ENCODE assay signal across 15 cellular contexts in genomic region chr1:9596419-9597123, GRCh38. TPM values are rescaled to one million over a fixed set of nuclear protein-coding genes. Genes with fewer than 3 reads are reported as not detected.
DNase-seq lines count a peak whose midpoint lies in the region; ATAC-seq, FAIRE-seq and TF ChIP-seq lines count a peak whose summit lies in the region.
"Had no signal": no experiment of that assay in that cellular context is flagged by ENCODE, and none has a peak within 500 bp of the region (broad histone marks: within the 10 kb centered on the region; RNA-seq: fewer than 3 reads in every experiment).

No MANE protein-coding gene starts in this region.

- no peaks in the 10 kb centered on the region for H3K27me3 ChIP-seq in right atrium auricular region
- H3K27me3 ChIP-seq in GM12878 (replicated peaks in 1 of 2; ENCODE audit: control insufficient read depth in 2 of 2, insufficient read depth in 2 of 2, low read length in 1 of 2), result no peaks in the 10 kb centered on the region
- H3K27me3 ChIP-seq in HepG2 (ENCODE audit: control insufficient read depth in 1 of 2, insufficient read depth in 2 of 2, low read length in 2 of 2), result no peaks in the 10 kb centered on the region
- no peaks in the 10 kb centered on the region for H3K27me3 ChIP-seq in aorta (ENCODE audit: control insufficient read depth in 1 of 2, insufficient read depth in 2 of 2, low read length in 1 of 2)

- 92% methylated on average over 24 of the region's 27 CpGs for WGBS in GM12878 (ENCODE audit: insufficient coverage, insufficient replicate concordance, low lambda C conversion rate, missing lambda C conversion rate)
- WGBS in HepG2 (ENCODE audit: low lambda C conversion rate), result 95% methylated on average over 21 of the region's 27 CpGs
- WGBS in aorta, 2 donors, result 88 to 89% methylated on average over 26 to 27 of the region's 27 CpGs

- TF ChIP-seq RAD21 in GM12878 (IDR thresholded peaks at IDR 0.05; ENCODE audit: insufficient read depth, low read depth, low read length), result no peak
- no peak for TF ChIP-seq RAD21 in HepG2 (CRISPR knock-in tag; IDR thresholded peaks at IDR 0.05)

- peaks cover 3% of the 10 kb centered on the region; the same call in 1 of the 2 replicates for H4K20me1 ChIP-seq in GM12878 (ENCODE audit: control insufficient read depth, insufficient read depth)
- H4K20me1 ChIP-seq in HepG2 (ENCODE audit: insufficient read depth, low read length), result peaks cover 16% of the 10 kb centered on the region

- no peaks in the 10 kb centered on the region for H3K9me3 Mint-ChIP-seq in activated naive CD8-positive, alpha-beta T cell treated with anti-CD3 and anti-CD28 coated beads for 36 hours
- H3K9me3 Mint-ChIP-seq: activated CD8-positive, alpha-beta T cell treated with anti-CD3 and anti-CD28 coated beads for 36 hours; activated T-helper 2 cell treated with anti-CD3 and anti-CD28 coated beads, Interferon-gamma antibody, Interleukin-2, Interleukin-4, amounts not matched to agents 10 μg/mL and 5 μg/mL and 100 μg/mL, durations not matched to agents 14 hours and 24 hours and 36 hours had no signal

- TF ChIP-seq EP300 in GM12878 (IDR thresholded peaks at IDR 0.05; ENCODE audit: borderline replicate concordance in 1 of 2, control insufficient read depth in 1 of 2, low read depth in 2 of 2, low read length in 2 of 2), result no peak
- no peak for TF ChIP-seq EP300 in HepG2 (IDR thresholded peaks at IDR 0.05; ENCODE audit: low read depth in 2 of 2, low read length in 2 of 2)
- no peak for TF ChIP-seq EP300 in HepG2 (CRISPR knock-in tag; IDR thresholded peaks at IDR 0.05; ENCODE audit: borderline replicate concordance)

- FAIRE-seq in GM12878 (lab: Jason Lieb, UNC) (no peak), HepG2 (lab: Jason Lieb, UNC) (no peak)
- FAIRE-seq: astrocyte had no signal

- no peak overlapping the region for H3K27ac Mint-ChIP-seq in activated naive CD8-positive, alpha-beta T cell treated with anti-CD3 and anti-CD28 coated beads for 36 hours
- H3K27ac Mint-ChIP-seq: activated CD8-positive, alpha-beta T cell treated with anti-CD3 and anti-CD28 coated beads for 36 hours; activated T-helper 2 cell treated with anti-CD3 and anti-CD28 coated beads, Interferon-gamma antibody, Interleukin-2, Interleukin-4, amounts not matched to agents 10 μg/mL and 5 μg/mL and 100 μg/mL, durations not matched to agents 14 hours and 24 hours and 36 hours had no signal

- CTCF ChIA-PET in GM12878 (lab: Yijun Ruan, JAX), result interaction anchor here (0.9 kb wide), 1 partner anchor 12 kb away, joined by 3 read pairs; no protein-coding TSS in a partner anchor
- CTCF ChIA-PET in HepG2 (lab: Yijun Ruan, JAX; ENCODE audit: low intra/inter-chr PET ratio, low total read pairs), result no interaction called here

- TF ChIP-seq CTCF in right atrium auricular region (IDR thresholded peaks at IDR 0.05) (no peak), GM12878 (IDR thresholded peaks at IDR 0.05 in 2 of 3, conservative IDR thresholded peaks at IDR 0.05 in 1 of 3; ENCODE audit: control insufficient read depth in 2 of 3, extremely low read depth in 1 of 3, insufficient read depth in 1 of 3, low read depth in 3 of 3, low read length in 3 of 3) (no peak), HepG2 (CRISPR knock-in tag; IDR thresholded peaks at IDR 0.05) (no peak)

- peaks cover 0 to 57% of the 10 kb centered on the region in 2 donors for H3K4me1 ChIP-seq in right atrium auricular region
- H3K4me1 ChIP-seq in GM12878 (ENCODE audit: control insufficient read depth, insufficient read depth, low read length), result peaks cover 10% of the 10 kb centered on the region
- H3K4me1 ChIP-seq in HepG2 (ENCODE audit: insufficient read depth, low read length), result peaks cover 29% of the 10 kb centered on the region
- no peaks in the 10 kb centered on the region for H3K4me1 ChIP-seq in aorta (ENCODE audit: control insufficient read depth in 1 of 2, insufficient read depth in 2 of 2, low read length in 2 of 2)

- peaks cover 19% of the 10 kb centered on the region for H3K36me3 ChIP-seq in right atrium auricular region
- peaks cover 10 to 25% of the 10 kb centered on the region in 2 experiments; a peak in 3 of 4 replicates for H3K36me3 ChIP-seq in GM12878 (ENCODE audit: control insufficient read depth in 2 of 2, insufficient read depth in 2 of 2, low read length in 1 of 2)
- peaks cover 14 to 41% of the 10 kb centered on the region in 2 experiments; a peak in 4 of 5 replicates for H3K36me3 ChIP-seq in HepG2 (replicated peaks in 1 of 2; ENCODE audit: control insufficient read depth in 1 of 2, insufficient read depth in 2 of 2, low read length in 2 of 2)
- H3K36me3 ChIP-seq in aorta (ENCODE audit: control insufficient read depth in 1 of 2, insufficient read depth in 2 of 2, low read length in 1 of 2), result peaks cover 0 to 4% of the 10 kb centered on the region in 2 donors

- H3K4me1 Mint-ChIP-seq in activated naive CD8-positive, alpha-beta T cell treated with anti-CD3 and anti-CD28 coated beads for 36 hours, result peaks cover 16% of the 10 kb centered on the region

- H3K36me3 Mint-ChIP-seq in activated naive CD8-positive, alpha-beta T cell treated with anti-CD3 and anti-CD28 coated beads for 36 hours, result peaks cover 7% of the 10 kb centered on the region

- SMC1A ChIA-PET in GM12878 (lab: Charles Lee; ENCODE audit: uncharacterized antibody, unreplicated experiment), result no interaction called here

- BruUV-seq in GM12878 (replicated peaks; lab: Mats Ljungman, UMichigan) (TSS peak; percentile 47), HepG2 (replicated peaks; lab: Mats Ljungman, UMichigan) (TSS peak; percentile 34)

- H3K79me2 ChIP-seq in GM12878 (ENCODE audit: control insufficient read depth, insufficient read depth, low read length), result peaks cover 28% of the 10 kb centered on the region
- peaks cover 35% of the 10 kb centered on the region for H3K79me2 ChIP-seq in HepG2 (ENCODE audit: insufficient read depth, low read length)

- DNase-seq in Right ventricle myocardium superior (no peak), right atrium auricular region (ENCODE audit: low spot score) (no peak), GM12878 (ENCODE audit: low read depth, low spot score) (no peak), HepG2 (ENCODE audit: low spot score) (no peak), aorta (peak; percentile 13 to 65), SW480 (ENCODE audit: low spot score) (no peak)
- DNase-seq in activated naive CD8-positive, alpha-beta T cell treated with anti-CD3 and anti-CD28 coated beads for 36 hours, result no peak
- no peak for DNase-seq in stimulated activated CD8-positive, alpha-beta memory T cell treated with anti-CD3 and anti-CD28 coated beads, Interleukin-4, amount 100 ng/mL, for 48 hours
- DNase-seq: activated CD8-positive, alpha-beta T cell treated with anti-CD3 and anti-CD28 coated beads for 36 hours; dermis blood vessel endothelial cell; kidney glomerular epithelial cell; NCI-H1092; SW 1271 had no signal

- H2AFZ ChIP-seq in GM12878 (ENCODE audit: control insufficient read depth, low read depth, low read length), result no peak overlapping the region
- H2AFZ ChIP-seq in HepG2 (ENCODE audit: low read length), result no peak overlapping the region

- intact Hi-C loops in Right ventricle myocardium superior (cut with DNase I) (no loop called here), GM12878 (cut with micrococcal nuclease; ENCODE audit: unreplicated experiment) (no loop called here), HepG2 (cut with micrococcal nuclease; ENCODE audit: unreplicated experiment) (no loop called here), aorta (cut with DNase I) (no loop called here)

- in situ Hi-C loops in GM12878 (cut with MboI) (no loop called here), HepG2 (cut with HindIII; ENCODE audit: extremely low pct_ligation_motif_present, low pct_unique_long_range_greater_than_20kb) (no loop called here)

- H3K27ac ChIP-seq in right atrium auricular region (peak overlapping the region in 1 of 2 donors; percentile 0), GM12878 (ENCODE audit: control insufficient read depth, insufficient read depth) (no peak overlapping the region), HepG2 (ENCODE audit: extremely low read length, insufficient read depth, low read length) (no peak overlapping the region), aorta (ENCODE audit: low read depth in 1 of 2, low read length in 2 of 2) (no peak overlapping the region)

- peak; percentile 42 for ATAC-seq in Right ventricle myocardium superior (ENCODE audit: poor library complexity)
- no peak for ATAC-seq in GM12878
- ATAC-seq in HepG2, result no peak
- ATAC-seq in aorta (ENCODE audit: low FRiP score), result no peak
- ATAC-seq: activated CD8-positive, alpha-beta T cell treated with anti-CD3 and anti-CD28 coated beads for 36 hours had no signal

- no peaks in the 10 kb centered on the region for H3K27me3 Mint-ChIP-seq in activated naive CD8-positive, alpha-beta T cell treated with anti-CD3 and anti-CD28 coated beads for 36 hours
- H3K27me3 Mint-ChIP-seq: activated CD8-positive, alpha-beta T cell treated with anti-CD3 and anti-CD28 coated beads for 36 hours had no signal

- no peak overlapping the region for H3K4me2 ChIP-seq in GM12878 (ENCODE audit: control insufficient read depth, insufficient read depth)
- H3K4me2 ChIP-seq in HepG2 (ENCODE audit: low read depth, low read length), result no peak overlapping the region

- POLR2A ChIA-PET in GM12878 (lab: Charles Lee) (interaction anchor here (0.6 kb wide), 1 partner anchor 927 kb away, joined by 8 read pairs; no protein-coding TSS in a partner anchor), HepG2 (lab: Yijun Ruan, JAX) (no interaction called here)

- RAD21 ChIA-PET in GM12878 (lab: Charles Lee; ENCODE audit: unreplicated experiment), result no interaction called here

- H3K4me3 ChIP-seq in right atrium auricular region (no peak overlapping the region), GM12878 (no peak overlapping the region), HepG2 (replicated peaks in 1 of 3; ENCODE audit: insufficient read depth in 1 of 3, low read depth in 2 of 3, low read length in 3 of 3) (no peak overlapping the region), aorta (ENCODE audit: low read length in 2 of 2) (no peak overlapping the region)

- H3K9me3 ChIP-seq in right atrium auricular region (no peaks in the 10 kb centered on the region), GM12878 (replicated peaks; ENCODE audit: control insufficient read depth, insufficient read depth, low read length) (no peaks in the 10 kb centered on the region), HepG2 (ENCODE audit: low read length) (no peaks in the 10 kb centered on the region), aorta (ENCODE audit: control insufficient read depth, low read length) (no peaks in the 10 kb centered on the region)

- no peak overlapping the region for H3K4me3 Mint-ChIP-seq in activated naive CD8-positive, alpha-beta T cell treated with anti-CD3 and anti-CD28 coated beads for 36 hours
- H3K4me3 Mint-ChIP-seq: activated CD8-positive, alpha-beta T cell treated with anti-CD3 and anti-CD28 coated beads for 36 hours had no signal

- TF ChIP-seq POLR2A in GM12878 (IDR thresholded peaks at IDR 0.05; ENCODE audit: low read depth, low read length) (no peak), HepG2 (IDR thresholded peaks at IDR 0.05; ENCODE audit: insufficient read depth in 1 of 2, low read depth in 2 of 2, low read length in 2 of 2) (no peak)

- H3K9ac ChIP-seq in GM12878 (ENCODE audit: control insufficient read depth, insufficient read depth, low read length) (no peak overlapping the region), HepG2 (ENCODE audit: insufficient read depth, low read depth, low read length) (no peak overlapping the region)

RNA-seq across cellular contexts. Expression of gene TMEM201, which starts 7.9 kb away (rescaled TPM):
- total RNA-seq in Right ventricle myocardium superior (17.2 TPM), right atrium auricular region (10 to 100 TPM; 17.2 to 18.6 TPM), GM12878 (2014; rRNA removed) (6.9 and 8.4 TPM in 2 replicates), GM12878 (2014; rRNA removed; fragmentation: Illumina TruSeq; extraction: Trizol) (2.8 and 2.9 TPM in 2 replicates), GM12878 (2021) (24.5 and 26.6 TPM in 2 replicates), HepG2 (2016; rRNA removed; fragmentation: Illumina TruSeq; extraction: Trizol) (5.7 and 8.2 TPM in 2 replicates), aorta (1 to 10 TPM; 5.1 to 9.4 TPM)
- 28.8 and 32.8 TPM in 2 replicates for total RNA-seq in GM12878 (2013; cell fraction: nucleolus; rRNA removed)
- 3.0 TPM for polyA plus RNA-seq in GM12878 (2011; ENCODE audit: low read depth)
- polyA plus RNA-seq in GM12878 (2011; rRNA removed) (0.78 and 1.9 TPM in 2 replicates), GM12878 (2014; fragmentation: Illumina TruSeq; extraction: Trizol) (1.6 and 3.7 TPM in 2 replicates), GM12878 (2014; fragmentation: Nextera tagmentation; extraction: Ambion mirVana) (under 1 TPM; 0.13 to 0.33 TPM), GM12878 (2014; rRNA removed) (11.3 and 12.5 TPM in 2 replicates), GM12878 (2016; fragmentation: Nextera tagmentation; extraction: Ambion mirVana) (10 to 100 TPM; 13.0 to 17.8 TPM), HepG2 (2011; rRNA removed) (1.5 and 2.1 TPM in 2 replicates), aorta (1 to 10 TPM; 1.1 to 3.5 TPM)
- polyA plus RNA-seq in GM12878 (2011; cell fraction: cytosol; rRNA removed), result 2.9 and 3.3 TPM in 2 replicates
- polyA plus RNA-seq in GM12878 (2011; cell fraction: nucleus; rRNA removed), result 18.5 and 27.8 TPM in 2 replicates
- 7.9 and 8.5 TPM in 2 replicates for polyA plus RNA-seq in GM12878 (2012)
- polyA minus RNA-seq in GM12878 (2011; rRNA and poly(A)+ RNA removed), result 3.7 and 7.5 TPM in 2 replicates
- 6.1 and 8.2 TPM in 2 replicates for polyA minus RNA-seq in GM12878 (2011; cell fraction: cytosol; rRNA and poly(A)+ RNA removed)
- polyA minus RNA-seq in GM12878 (2011; cell fraction: nucleus; rRNA and poly(A)+ RNA removed), result 10.6 and 23.4 TPM in 2 replicates
- total RNA-seq in HepG2 (2016; cell fraction: cytosol; rRNA removed; fragmentation: Illumina TruSeq; extraction: Trizol; ENCODE audit: low read depth), result 2.8 TPM in 2 replicates
- 3.7 and 9.3 TPM in 2 replicates for total RNA-seq in HepG2 (2016; cell fraction: insoluble cytoplasmic fraction; rRNA removed; fragmentation: Illumina TruSeq; extraction: Trizol)
- total RNA-seq in HepG2 (2016; cell fraction: membrane; rRNA removed; fragmentation: Illumina TruSeq; extraction: Trizol), result 8.8 and 9.5 TPM in 2 replicates
- total RNA-seq in HepG2 (2016; cell fraction: nucleus; rRNA removed; fragmentation: Illumina TruSeq; extraction: Trizol), result 13.9 and 14.4 TPM in 2 replicates
- polyA plus RNA-seq in HepG2 (2011; cell fraction: cytosol; rRNA removed), result 1.2 and 1.7 TPM in 2 replicates
- 11.5 and 13.6 TPM in 2 replicates for polyA plus RNA-seq in HepG2 (2011; cell fraction: nucleus; rRNA removed)
- polyA plus RNA-seq in HepG2 (2012), result 4.9 and 7.2 TPM in 2 replicates
- polyA plus RNA-seq in HepG2 (2016; cell fraction: cytosol; fragmentation: Illumina TruSeq; extraction: Trizol; ENCODE audit: low read depth), result 2.6 and 2.7 TPM in 2 replicates
- 5.4 and 7.8 TPM in 2 replicates for polyA plus RNA-seq in HepG2 (2016; cell fraction: insoluble cytoplasmic fraction; fragmentation: Illumina TruSeq; extraction: Trizol; ENCODE audit: low read depth)
- polyA plus RNA-seq in HepG2 (2016; cell fraction: membrane; fragmentation: Illumina TruSeq; extraction: Trizol; ENCODE audit: low read depth), result 6.4 and 6.7 TPM in 2 replicates
- polyA plus RNA-seq in HepG2 (2016; cell fraction: nucleus; fragmentation: Illumina TruSeq; extraction: Trizol; ENCODE audit: insufficient read depth, low read depth), result 24.0 and 25.7 TPM in 2 replicates
- polyA minus RNA-seq in HepG2 (2011; rRNA and poly(A)+ RNA removed; ENCODE audit: low replicate concordance), result 8.5 and 12.3 TPM in 2 replicates
- 5.4 and 5.5 TPM in 2 replicates for polyA minus RNA-seq in HepG2 (2011; cell fraction: cytosol; rRNA and poly(A)+ RNA removed)
- 9.0 and 9.2 TPM in 2 replicates for polyA minus RNA-seq in HepG2 (2011; cell fraction: nucleus; rRNA and poly(A)+ RNA removed)
- 10 to 100 TPM; 31.6 to 32.2 TPM for total RNA-seq in activated naive CD8-positive, alpha-beta T cell treated with anti-CD3 and anti-CD28 coated beads for 36 hours

RNA-seq across cellular contexts. Expression of gene PIK3CD, which starts 55.0 kb away (rescaled TPM):
- total RNA-seq in Right ventricle myocardium superior (3.3 TPM), right atrium auricular region (1 to 10 TPM; 4.7 to 7.4 TPM), GM12878 (2014; rRNA removed) (51.6 and 57.4 TPM in 2 replicates), GM12878 (2014; rRNA removed; fragmentation: Illumina TruSeq; extraction: Trizol) (24.2 and 25.5 TPM in 2 replicates), GM12878 (2021) (101 and 102 TPM in 2 replicates), HepG2 (2016; rRNA removed; fragmentation: Illumina TruSeq; extraction: Trizol) (6.6 and 7.1 TPM in 2 replicates), aorta (10 to 100 TPM; 13.3 to 21.0 TPM)
- total RNA-seq in GM12878 (2013; cell fraction: nucleolus; rRNA removed), result 277 and 361 TPM in 2 replicates
- 22.2 TPM for polyA plus RNA-seq in GM12878 (2011; ENCODE audit: low read depth)
- polyA plus RNA-seq in GM12878 (2011; rRNA removed) (21.4 and 52.8 TPM in 2 replicates), GM12878 (2014; fragmentation: Illumina TruSeq; extraction: Trizol) (22.0 and 39.5 TPM in 2 replicates), GM12878 (2014; fragmentation: Nextera tagmentation; extraction: Ambion mirVana) (10 to 100 TPM in 1 of 2 experiments, 1 to 10 TPM in 1; 7.0 to 12.7 TPM), GM12878 (2014; rRNA removed) (64.2 and 76.9 TPM in 2 replicates), GM12878 (2016; fragmentation: Nextera tagmentation; extraction: Ambion mirVana) (10 to 100 TPM; 49.4 to 53.4 TPM), HepG2 (2011; rRNA removed) (10.0 and 12.5 TPM in 2 replicates), aorta (10 to 100 TPM in 1 of 2 donors, 1 to 10 TPM in 1; 5.2 to 10.1 TPM)
- 67.2 and 70.2 TPM in 2 replicates for polyA plus RNA-seq in GM12878 (2011; cell fraction: cytosol; rRNA removed)
- 243 and 311 TPM in 2 replicates for polyA plus RNA-seq in GM12878 (2011; cell fraction: nucleus; rRNA removed)
- polyA plus RNA-seq in GM12878 (2012), result 43.5 and 56.6 TPM in 2 replicates
- 92.2 and 120 TPM in 2 replicates for polyA minus RNA-seq in GM12878 (2011; rRNA and poly(A)+ RNA removed)
- polyA minus RNA-seq in GM12878 (2011; cell fraction: cytosol; rRNA and poly(A)+ RNA removed), result 38.1 and 38.6 TPM in 2 replicates
- polyA minus RNA-seq in GM12878 (2011; cell fraction: nucleus; rRNA and poly(A)+ RNA removed), result 155 and 175 TPM in 2 replicates
- total RNA-seq in HepG2 (2016; cell fraction: cytosol; rRNA removed; fragmentation: Illumina TruSeq; extraction: Trizol; ENCODE audit: low read depth), result 1.2 and 1.5 TPM in 2 replicates
- total RNA-seq in HepG2 (2016; cell fraction: insoluble cytoplasmic fraction; rRNA removed; fragmentation: Illumina TruSeq; extraction: Trizol), result 5.2 and 7.8 TPM in 2 replicates
- 3.5 and 3.7 TPM in 2 replicates for total RNA-seq in HepG2 (2016; cell fraction: membrane; rRNA removed; fragmentation: Illumina TruSeq; extraction: Trizol)
- total RNA-seq in HepG2 (2016; cell fraction: nucleus; rRNA removed; fragmentation: Illumina TruSeq; extraction: Trizol), result 6.8 and 7.8 TPM in 2 replicates
- polyA plus RNA-seq in HepG2 (2011; cell fraction: cytosol; rRNA removed), result 6.6 and 8.0 TPM in 2 replicates
- 43.0 and 43.6 TPM in 2 replicates for polyA plus RNA-seq in HepG2 (2011; cell fraction: nucleus; rRNA removed)
- 9.7 and 11.2 TPM in 2 replicates for polyA plus RNA-seq in HepG2 (2012)
- polyA plus RNA-seq in HepG2 (2016; cell fraction: cytosol; fragmentation: Illumina TruSeq; extraction: Trizol; ENCODE audit: low read depth), result 0.95 and 1.2 TPM in 2 replicates
- polyA plus RNA-seq in HepG2 (2016; cell fraction: insoluble cytoplasmic fraction; fragmentation: Illumina TruSeq; extraction: Trizol; ENCODE audit: low read depth), result 5.2 and 6.0 TPM in 2 replicates
- 2.1 and 2.5 TPM in 2 replicates for polyA plus RNA-seq in HepG2 (2016; cell fraction: membrane; fragmentation: Illumina TruSeq; extraction: Trizol; ENCODE audit: low read depth)
- 18.6 and 20.4 TPM in 2 replicates for polyA plus RNA-seq in HepG2 (2016; cell fraction: nucleus; fragmentation: Illumina TruSeq; extraction: Trizol; ENCODE audit: insufficient read depth, low read depth)
- 1.2 and 22.6 TPM in 2 replicates for polyA minus RNA-seq in HepG2 (2011; rRNA and poly(A)+ RNA removed; ENCODE audit: low replicate concordance)
- polyA minus RNA-seq in HepG2 (2011; cell fraction: cytosol; rRNA and poly(A)+ RNA removed), result 8.6 and 9.7 TPM in 2 replicates
- polyA minus RNA-seq in HepG2 (2011; cell fraction: nucleus; rRNA and poly(A)+ RNA removed), result 11.7 and 12.7 TPM in 2 replicates
- 100 to 1,000 TPM; 131 to 134 TPM for total RNA-seq in activated naive CD8-positive, alpha-beta T cell treated with anti-CD3 and anti-CD28 coated beads for 36 hours

RNA-seq across cellular contexts. Expression of gene SLC25A33, which starts 57.3 kb away (rescaled TPM):
- total RNA-seq in Right ventricle myocardium superior (6.3 TPM), right atrium auricular region (10 to 100 TPM; 10.9 to 16.4 TPM), GM12878 (2014; rRNA removed) (9.0 and 10.8 TPM in 2 replicates), GM12878 (2014; rRNA removed; fragmentation: Illumina TruSeq; extraction: Trizol) (7.7 and 8.3 TPM in 2 replicates), GM12878 (2021) (8.4 and 8.6 TPM in 2 replicates), HepG2 (2016; rRNA removed; fragmentation: Illumina TruSeq; extraction: Trizol) (48.6 and 50.3 TPM in 2 replicates), aorta (1 to 10 TPM; 2.2 to 3.0 TPM)
- 2.7 and 3.3 TPM in 2 replicates for total RNA-seq in GM12878 (2013; cell fraction: nucleolus; rRNA removed)
- polyA plus RNA-seq in GM12878 (2011; ENCODE audit: low read depth), result 3.8 TPM
- polyA plus RNA-seq in GM12878 (2011; rRNA removed) (7.0 and 8.5 TPM in 2 replicates), GM12878 (2014; fragmentation: Illumina TruSeq; extraction: Trizol) (7.2 and 8.2 TPM in 2 replicates), GM12878 (2014; fragmentation: Nextera tagmentation; extraction: Ambion mirVana) (1 to 10 TPM; 1.7 to 4.7 TPM), GM12878 (2014; rRNA removed) (8.7 and 9.0 TPM in 2 replicates), GM12878 (2016; fragmentation: Nextera tagmentation; extraction: Ambion mirVana) (10 to 100 TPM in 1 of 2 experiments, 1 to 10 TPM in 1; 8.8 to 11.2 TPM), HepG2 (2011; rRNA removed) (15.2 and 15.4 TPM in 2 replicates), aorta (1 to 10 TPM; 1.5 to 2.1 TPM)
- 5.1 and 5.6 TPM in 2 replicates for polyA plus RNA-seq in GM12878 (2011; cell fraction: cytosol; rRNA removed)
- polyA plus RNA-seq in GM12878 (2011; cell fraction: nucleus; rRNA removed), result 2.2 and 3.2 TPM in 2 replicates
- polyA plus RNA-seq in GM12878 (2012), result 4.1 and 4.3 TPM in 2 replicates
- 3.7 and 3.9 TPM in 2 replicates for polyA minus RNA-seq in GM12878 (2011; rRNA and poly(A)+ RNA removed)
- polyA minus RNA-seq in GM12878 (2011; cell fraction: cytosol; rRNA and poly(A)+ RNA removed), result 2.5 and 3.8 TPM in 2 replicates
- polyA minus RNA-seq in GM12878 (2011; cell fraction: nucleus; rRNA and poly(A)+ RNA removed), result 1.3 and 3.1 TPM in 2 replicates
- total RNA-seq in HepG2 (2016; cell fraction: cytosol; rRNA removed; fragmentation: Illumina TruSeq; extraction: Trizol; ENCODE audit: low read depth), result 154 and 160 TPM in 2 replicates
- total RNA-seq in HepG2 (2016; cell fraction: insoluble cytoplasmic fraction; rRNA removed; fragmentation: Illumina TruSeq; extraction: Trizol), result 44.1 and 53.1 TPM in 2 replicates
- total RNA-seq in HepG2 (2016; cell fraction: membrane; rRNA removed; fragmentation: Illumina TruSeq; extraction: Trizol), result 183 TPM in 2 replicates
- total RNA-seq in HepG2 (2016; cell fraction: nucleus; rRNA removed; fragmentation: Illumina TruSeq; extraction: Trizol), result 22.6 and 24.9 TPM in 2 replicates
- polyA plus RNA-seq in HepG2 (2011; cell fraction: cytosol; rRNA removed), result 15.2 and 20.3 TPM in 2 replicates
- polyA plus RNA-seq in HepG2 (2011; cell fraction: nucleus; rRNA removed), result 5.8 and 8.1 TPM in 2 replicates
- polyA plus RNA-seq in HepG2 (2012), result 20.1 and 21.0 TPM in 2 replicates
- polyA plus RNA-seq in HepG2 (2016; cell fraction: cytosol; fragmentation: Illumina TruSeq; extraction: Trizol; ENCODE audit: low read depth), result 153 and 173 TPM in 2 replicates
- 42.4 and 45.4 TPM in 2 replicates for polyA plus RNA-seq in HepG2 (2016; cell fraction: insoluble cytoplasmic fraction; fragmentation: Illumina TruSeq; extraction: Trizol; ENCODE audit: low read depth)
- 145 and 151 TPM in 2 replicates for polyA plus RNA-seq in HepG2 (2016; cell fraction: membrane; fragmentation: Illumina TruSeq; extraction: Trizol; ENCODE audit: low read depth)
- 34.7 and 35.9 TPM in 2 replicates for polyA plus RNA-seq in HepG2 (2016; cell fraction: nucleus; fragmentation: Illumina TruSeq; extraction: Trizol; ENCODE audit: insufficient read depth, low read depth)
- 5.3 and 8.8 TPM in 2 replicates for polyA minus RNA-seq in HepG2 (2011; rRNA and poly(A)+ RNA removed; ENCODE audit: low replicate concordance)
- polyA minus RNA-seq in HepG2 (2011; cell fraction: cytosol; rRNA and poly(A)+ RNA removed), result 11.6 and 12.6 TPM in 2 replicates
- polyA minus RNA-seq in HepG2 (2011; cell fraction: nucleus; rRNA and poly(A)+ RNA removed), result 10.7 and 13.2 TPM in 2 replicates
- total RNA-seq in activated naive CD8-positive, alpha-beta T cell treated with anti-CD3 and anti-CD28 coated beads for 36 hours, result 10 to 100 TPM; 11.1 to 13.2 TPM

Comparison
In these comparisons a context has a peak if more than half of its experiments do, and no peak if none do; other contexts are left out.
1. DNase-seq: peak in aorta (2 of 2); none in Right ventricle myocardium superior (single experiment), right atrium auricular region (single experiment), GM12878 (single experiment), HepG2 (single experiment), activated naive CD8-positive, alpha-beta T cell treated with anti-CD3 and anti-CD28 coated beads for 36 hours (single experiment), SW480 (single experiment) and stimulated activated CD8-positive, alpha-beta memory T cell treated with anti-CD3 and anti-CD28 coated beads, Interleukin-4, amount 100 ng/mL, for 48 hours (single experiment).